In genomic region chr12:47346251-47347019, GRCh38 we compare ENCODE assay signal across 1 cellular context.
TF ChIP-seq lines count a peak whose summit lies in the region.

No MANE protein-coding gene starts in this region.

TF ChIP-seq in HepG2, 621 proteins besides CTCF, POLR2A, EP300 and RAD21 (continued from another document and continues in another):
- no peak for TF ChIP-seq PRDM4 (CRISPR knock-in tag; IDR thresholded peaks at IDR 0.05; ENCODE audit: borderline replicate concordance)
- TF ChIP-seq DR1 (CRISPR knock-in tag; IDR thresholded peaks at IDR 0.05), result no peak
- no peak for TF ChIP-seq ZFP37 (CRISPR knock-in tag; IDR thresholded peaks at IDR 0.05; ENCODE audit: borderline replicate concordance)
- no peak for TF ChIP-seq ZBTB37 (CRISPR knock-in tag; IDR thresholded peaks at IDR 0.05)
- 0 out of 2 replicates have a peak, but pooled peaks have one; percentile 25 for TF ChIP-seq ZNF24 (IDR thresholded peaks at IDR 0.05)
- peak; percentile 99 for TF ChIP-seq HNF4A (CRISPR knock-in tag; IDR thresholded peaks at IDR 0.05)
- TF ChIP-seq ZNF782 (CRISPR knock-in tag; IDR thresholded peaks at IDR 0.05; ENCODE audit: borderline replicate concordance), result no peak
- TF ChIP-seq ATRX (CRISPR knock-in tag; IDR thresholded peaks at IDR 0.05; ENCODE audit: borderline replicate concordance), result no peak
- peak; percentile 93 for TF ChIP-seq GATAD2A (CRISPR knock-in tag; IDR thresholded peaks at IDR 0.05)
- no peak for TF ChIP-seq CENPT (CRISPR knock-in tag; IDR thresholded peaks at IDR 0.05; ENCODE audit: low read depth)
- TF ChIP-seq ZNF740 (CRISPR knock-in tag; IDR thresholded peaks at IDR 0.05), result no peak
- TF ChIP-seq YEATS2 (CRISPR knock-in tag; IDR thresholded peaks at IDR 0.05; ENCODE audit: borderline replicate concordance), result no peak
- no peak for TF ChIP-seq PHB2 (IDR thresholded peaks at IDR 0.05; ENCODE audit: partially characterized antibody)
- no peak for TF ChIP-seq GRHL1 (CRISPR knock-in tag; conservative IDR thresholded peaks at IDR 0.05)
- TF ChIP-seq ZNF570 (CRISPR knock-in tag; IDR thresholded peaks at IDR 0.05; ENCODE audit: borderline replicate concordance), result no peak
- TF ChIP-seq IKZF5 (CRISPR knock-in tag; IDR thresholded peaks at IDR 0.05), result no peak
- no peak for TF ChIP-seq MXD1 (CRISPR knock-in tag; IDR thresholded peaks at IDR 0.05)
- no peak for TF ChIP-seq RELA (CRISPR knock-in tag; IDR thresholded peaks at IDR 0.05)
- peak; percentile 65 for TF ChIP-seq FOSL2 (CRISPR knock-in tag; IDR thresholded peaks at IDR 0.05)
- TF ChIP-seq MTA1 (CRISPR knock-in tag; IDR thresholded peaks at IDR 0.05; ENCODE audit: borderline replicate concordance), result no peak
- no peak for TF ChIP-seq PRDM15 (CRISPR knock-in tag; IDR thresholded peaks at IDR 0.05)
- TF ChIP-seq ADNP (CRISPR knock-in tag; IDR thresholded peaks at IDR 0.05), result no peak
- TF ChIP-seq ZBTB1 (CRISPR knock-in tag; IDR thresholded peaks at IDR 0.05; ENCODE audit: borderline replicate concordance), result no peak
- no peak for TF ChIP-seq ZNF253 (CRISPR knock-in tag; IDR thresholded peaks at IDR 0.05; ENCODE audit: borderline replicate concordance)
- no peak for TF ChIP-seq PLSCR1 (CRISPR knock-in tag; IDR thresholded peaks at IDR 0.05; ENCODE audit: borderline replicate concordance)
- TF ChIP-seq NFKB2 (CRISPR knock-in tag; IDR thresholded peaks at IDR 0.05; ENCODE audit: borderline replicate concordance), result no peak
- no peak for TF ChIP-seq ZNF790 (CRISPR knock-in tag; IDR thresholded peaks at IDR 0.05; ENCODE audit: borderline replicate concordance)
- TF ChIP-seq TCF7 (IDR thresholded peaks at IDR 0.05; ENCODE audit: low read depth), result peak; percentile 39; the same call in 1 of the 2 replicates
- no peak for TF ChIP-seq ZFP36L2 (CRISPR knock-in tag; IDR thresholded peaks at IDR 0.05)
- no peak for TF ChIP-seq ZNF557 (CRISPR knock-in tag; IDR thresholded peaks at IDR 0.05)
- peak; percentile 51; the same call in 1 of the 2 replicates for TF ChIP-seq PBX2 (CRISPR knock-in tag; IDR thresholded peaks at IDR 0.05)
- 0 out of 4 replicates have a peak, but pooled peaks of 1 of the 2 experiments have one; percentile 22 for TF ChIP-seq ATF4 (CRISPR knock-in tag; IDR thresholded peaks at IDR 0.05)
- TF ChIP-seq RBFOX2 (IDR thresholded peaks at IDR 0.05; ENCODE audit: low read depth, low read length), result no peak
- TF ChIP-seq ARID5B (CRISPR knock-in tag; IDR thresholded peaks at IDR 0.05), result peak; percentile 97
- TF ChIP-seq ZNF792 (CRISPR knock-in tag; IDR thresholded peaks at IDR 0.05), result no peak
